ENCODE assay signal across 23 cellular contexts in genomic region chr3:15808679-15809078, GRCh38. TPM values are rescaled to one million over a fixed set of nuclear protein-coding genes. Genes with fewer than 3 reads are reported as not detected.
A peak's percentile ranks its signal among the peaks of the same experiment; 100 is the strongest.
DNase-seq lines count a peak whose midpoint lies in the region; ATAC-seq and TF ChIP-seq lines count a peak whose summit lies in the region.
"Had no signal": no experiment of that assay in that cellular context is flagged by ENCODE, and none has a peak within 500 bp of the region (broad histone marks: within the 10 kb centered on the region; RNA-seq: fewer than 3 reads in every experiment).

No MANE protein-coding gene starts in this region.

- no peak overlapping the region for H3K9ac ChIP-seq in IMR-90 (ENCODE audit: low read depth, low read length)
- H3K9ac ChIP-seq in Karpas-422 (ENCODE audit: low read length), result no peak overlapping the region
- H3K9ac ChIP-seq: KMS-11 had no signal

- dilution Hi-C loops in IMR-90 (cut with HindIII; ENCODE audit: low sequenced_read_pairs, unreplicated experiment), result no loop called here

- H4K91ac ChIP-seq in IMR-90 (ENCODE audit: insufficient read depth, low read depth, low read length), result no peak overlapping the region

- peaks cover 97% of the 10 kb centered on the region for H3K79me2 ChIP-seq in Karpas-422 (ENCODE audit: low read length)

- no peak overlapping the region for H4K8ac ChIP-seq in IMR-90 (ENCODE audit: low read depth in 2 of 2, low read length in 2 of 2)

- peaks cover 3% of the 10 kb centered on the region; the same call in 1 of the 2 replicates for H3K4me1 ChIP-seq in IMR-90 (ENCODE audit: control insufficient read depth, insufficient read depth, low read length)
- H3K4me1 ChIP-seq in Karpas-422 (ENCODE audit: low read length), result peaks cover 92% of the 10 kb centered on the region
- H3K4me1 ChIP-seq in psoas muscle, result peaks cover 27% of the 10 kb centered on the region
- H3K4me1 ChIP-seq in esophagus squamous epithelium, result peaks cover 0 to 29% (median 0%) of the 10 kb centered on the region in 3 donors
- H3K4me1 ChIP-seq: HAP-1 had no signal

- no peak overlapping the region for H3K4me3 ChIP-seq in IMR-90 (ENCODE audit: insufficient read depth, low read depth, low read length)
- no peak overlapping the region for H3K4me3 ChIP-seq in Karpas-422 (ENCODE audit: low read length)
- no peak overlapping the region for H3K4me3 ChIP-seq in psoas muscle
- no peak overlapping the region for H3K4me3 ChIP-seq in esophagus squamous epithelium
- H3K4me3 ChIP-seq: HAP-1 had no signal

- H2AK5ac ChIP-seq in IMR-90 (ENCODE audit: low read depth, low read length), result no peak overlapping the region

- H3K4me3 Mint-ChIP-seq in activated T-helper 17 cell treated with anti-CD3 and anti-CD28 coated beads, Interleukin-2, amount 50 U/mL, for 72 hours, result no peak overlapping the region
- no peak overlapping the region for H3K4me3 Mint-ChIP-seq in stimulated activated memory B cell treated with anti-CD40 and anti-IgM and Interleukin-4, amounts not matched to agents 10 μg/mL and 1 μg/mL and 100 μg/mL, for 72 hours
- H3K4me3 Mint-ChIP-seq: B cell; CD8-positive, alpha-beta memory T cell; HFFc6 had no signal

- in situ Hi-C loops in IMR-90 (cut with MboI; ENCODE audit: low sequenced_read_pairs), result loop anchor here (10.0 kb wide), 1 partner anchor 164 kb away; no protein-coding TSS in a partner anchor

- no peak for ATAC-seq in IMR-90 (ENCODE audit: low read depth)
- no peak for ATAC-seq in activated T-helper 17 cell treated with anti-CD3 and anti-CD28 coated beads, Interleukin-2, amount 50 U/mL, for 72 hours (replicated peaks)
- ATAC-seq in stimulated activated memory B cell treated with anti-CD40 and anti-IgM and Interleukin-4, amounts not matched to agents 10 μg/mL and 1 μg/mL and 100 μg/mL, for 72 hours, result no peak
- no peak for ATAC-seq in psoas muscle

- no peak overlapping the region for H2BK15ac ChIP-seq in IMR-90 (ENCODE audit: low read depth, low read length)

- H3K9me3 ChIP-seq in IMR-90 (ENCODE audit: control insufficient read depth, insufficient read depth, low read length) (no peaks in the 10 kb centered on the region), Karpas-422 (ENCODE audit: low read length) (no peaks in the 10 kb centered on the region), psoas muscle (no peaks in the 10 kb centered on the region), esophagus squamous epithelium (no peaks in the 10 kb centered on the region)
- H3K9me3 ChIP-seq: HAP-1 had no signal

- no peak for TF ChIP-seq POLR2A in IMR-90 (IDR thresholded peaks at IDR 0.05; ENCODE audit: low read depth, low read length)
- TF ChIP-seq POLR2A in esophagus squamous epithelium (IDR thresholded peaks at IDR 0.05), result no peak

- TF ChIP-seq RAD21 in IMR-90 (IDR thresholded peaks at IDR 0.05; ENCODE audit: low read length), result no peak

- H3K4me2 ChIP-seq in IMR-90 (ENCODE audit: low read depth, low read length), result no peak overlapping the region
- no peak overlapping the region for H3K4me2 ChIP-seq in Karpas-422 (ENCODE audit: low read depth, low read length, poor library complexity, severe bottlenecking)

- H2AFZ ChIP-seq in IMR-90 (replicated peaks; ENCODE audit: low read length, poor library complexity) (no peak overlapping the region), Karpas-422 (ENCODE audit: low read length) (no peak overlapping the region)

- no peaks in the 10 kb centered on the region for H3K9me3 Mint-ChIP-seq in activated T-helper 17 cell treated with anti-CD3 and anti-CD28 coated beads, Interleukin-2, amount 50 U/mL, for 72 hours
- no peaks in the 10 kb centered on the region for H3K9me3 Mint-ChIP-seq in stimulated activated memory B cell treated with anti-CD40 and anti-IgM and Interleukin-4, amounts not matched to agents 10 μg/mL and 1 μg/mL and 100 μg/mL, for 72 hours
- H3K9me3 Mint-ChIP-seq: CD8-positive, alpha-beta memory T cell; HFFc6 had no signal

- peaks cover 36 to 44% of the 10 kb centered on the region in 2 experiments for H3K79me1 ChIP-seq in IMR-90 (ENCODE audit: low read depth in 1 of 2, low read length in 2 of 2)

- POLR2A ChIA-PET in IMR-90 (lab: Charles Lee; ENCODE audit: unreplicated experiment), result interaction anchor here (1.7 kb wide), 1 partner anchor 11 kb away, joined by 4 read pairs; the partner anchor contains the start of gene ANKRD28

- H2BK20ac ChIP-seq in IMR-90 (ENCODE audit: low read depth, low read length), result no peak overlapping the region

- H3K27ac ChIP-seq in IMR-90 (ENCODE audit: insufficient read depth, low read length) (no peak overlapping the region), Karpas-422 (ENCODE audit: low read length) (peak overlapping the region; percentile 86), psoas muscle (no peak overlapping the region), esophagus squamous epithelium (no peak overlapping the region)
- H3K27ac ChIP-seq: C4-2B, KMS-11 had no signal

- no peaks in the 10 kb centered on the region for H3K27me3 Mint-ChIP-seq in activated T-helper 17 cell treated with anti-CD3 and anti-CD28 coated beads, Interleukin-2, amount 50 U/mL, for 72 hours
- H3K27me3 Mint-ChIP-seq in stimulated activated memory B cell treated with anti-CD40 and anti-IgM and Interleukin-4, amounts not matched to agents 10 μg/mL and 1 μg/mL and 100 μg/mL, for 72 hours, result no peaks in the 10 kb centered on the region
- H3K27me3 Mint-ChIP-seq: B cell; CD8-positive, alpha-beta memory T cell had no signal

- WGBS in IMR-90 (ENCODE audit: extremely low coverage in 2 of 2, insufficient read length in 1 of 2), 2 experiments, result no CpG with 5 or more reads among the region's 2 CpGs
- WGBS in psoas muscle, 3 donors, result 97 to 100% (median 98%) methylated on average over 2 of the region's 2 CpGs
- WGBS in esophagus squamous epithelium, 2 donors, result 98 to 100% methylated on average over 2 of the region's 2 CpGs

- H3K4me1 Mint-ChIP-seq in activated T-helper 17 cell treated with anti-CD3 and anti-CD28 coated beads, Interleukin-2, amount 50 U/mL, for 72 hours, result peaks cover 23% of the 10 kb centered on the region
- peaks cover 37% of the 10 kb centered on the region for H3K4me1 Mint-ChIP-seq in stimulated activated memory B cell treated with anti-CD40 and anti-IgM and Interleukin-4, amounts not matched to agents 10 μg/mL and 1 μg/mL and 100 μg/mL, for 72 hours

- H3K36me3 Mint-ChIP-seq in activated T-helper 17 cell treated with anti-CD3 and anti-CD28 coated beads, Interleukin-2, amount 50 U/mL, for 72 hours (ENCODE audit: low read depth), result no peaks in the 10 kb centered on the region
- H3K36me3 Mint-ChIP-seq in stimulated activated memory B cell treated with anti-CD40 and anti-IgM and Interleukin-4, amounts not matched to agents 10 μg/mL and 1 μg/mL and 100 μg/mL, for 72 hours, result no peaks in the 10 kb centered on the region

- H3K36me3 ChIP-seq in IMR-90 (ENCODE audit: control insufficient read depth, insufficient read depth, low read length) (no peaks in the 10 kb centered on the region), Karpas-422 (ENCODE audit: insufficient read depth, low read length) (no peaks in the 10 kb centered on the region; the same call in 1 of the 2 replicates), psoas muscle (ENCODE audit: insufficient read depth in 1 of 2, low read depth in 1 of 2) (no peaks in the 10 kb centered on the region), esophagus squamous epithelium (no peaks in the 10 kb centered on the region)
- H3K36me3 ChIP-seq: HAP-1 had no signal

- no peak for DNase-seq in IMR-90
- DNase-seq in Karpas-422, result no peak
- no peak for DNase-seq in psoas muscle
- no peak for DNase-seq in dermis blood vessel endothelial cell
- no peak for DNase-seq in esophagus squamous epithelium (lab: John Stamatoyannopoulos, UW)
- DNase-seq: CD8-positive, alpha-beta memory T cell; DMS 273 treated with DMSO at 0.1 percent for 48 hours; DMS79; EL; GDM1; GOT3; HFFc6; NCI-H2029; NCI-H446 treated with DMSO at 0.1 percent for 48 hours; NCI-H526; NCI-H82; SHP77 treated with DMSO at 0.1 percent for 48 hours had no signal

- H3K18ac ChIP-seq in IMR-90 (ENCODE audit: low read depth, low read length), result no peak overlapping the region

- intact Hi-C loops in IMR-90 (cut with micrococcal nuclease) (no loop called here), psoas muscle (cut with DNase I) (no loop called here), esophagus squamous epithelium (cut with DNase I) (no loop called here)

- no peaks in the 10 kb centered on the region for H3K9me2 ChIP-seq in Karpas-422 (replicated peaks; ENCODE audit: insufficient read depth, low read length)

- H3K56ac ChIP-seq in IMR-90 (ENCODE audit: extremely low read depth, insufficient read depth, low read length), result no peak overlapping the region

- H4K20me1 ChIP-seq in IMR-90 (ENCODE audit: insufficient read depth, low read length) (no peaks in the 10 kb centered on the region), Karpas-422 (ENCODE audit: insufficient read depth, low read depth, low read length) (no peaks in the 10 kb centered on the region)

- H3K23ac ChIP-seq in IMR-90 (ENCODE audit: low read depth, low read length), result no peak overlapping the region

- H4K5ac ChIP-seq in IMR-90 (ENCODE audit: low read depth, low read length), result no peak overlapping the region

- H2AK9ac ChIP-seq in IMR-90 (replicated peaks; ENCODE audit: low read depth, low read length, poor library complexity), result no peak overlapping the region

- H3K4ac ChIP-seq in IMR-90 (ENCODE audit: low read depth, low read length), result no peak overlapping the region

- H3K9me1 ChIP-seq in IMR-90 (ENCODE audit: insufficient read depth, low read length), result peaks cover 5% of the 10 kb centered on the region

- H3K14ac ChIP-seq in IMR-90 (replicated peaks; ENCODE audit: low read depth, low read length), result no peak overlapping the region

- no peak overlapping the region for H2BK5ac ChIP-seq in IMR-90 (ENCODE audit: low read depth, low read length, poor library complexity, severe bottlenecking)

- H2BK120ac ChIP-seq in IMR-90 (ENCODE audit: low read depth, low read length), result no peak overlapping the region

- no TSS peak for BruUV-seq in IMR-90 (replicated peaks; lab: Mats Ljungman, UMichigan)

- no peaks in the 10 kb centered on the region for H3K27me3 ChIP-seq in IMR-90 (ENCODE audit: control insufficient read depth, insufficient read depth, low read length)
- no peaks in the 10 kb centered on the region for H3K27me3 ChIP-seq in Karpas-422 (ENCODE audit: low read length)
- no peaks in the 10 kb centered on the region for H3K27me3 ChIP-seq in psoas muscle (ENCODE audit: insufficient read depth in 3 of 3, low read length in 2 of 3)
- H3K27me3 ChIP-seq in esophagus squamous epithelium, result no peaks in the 10 kb centered on the region

- CTCF ChIA-PET in IMR-90 (lab: Yijun Ruan, JAX), result interaction anchor here (0.7 kb wide), 1 partner anchor 194 kb away, joined by 3 read pairs; no protein-coding TSS in a partner anchor

- peak overlapping the region; percentile 5 for H3K27ac Mint-ChIP-seq in activated T-helper 17 cell treated with anti-CD3 and anti-CD28 coated beads, Interleukin-2, amount 50 U/mL, for 72 hours
- peak overlapping the region; percentile 13 for H3K27ac Mint-ChIP-seq in stimulated activated memory B cell treated with anti-CD40 and anti-IgM and Interleukin-4, amounts not matched to agents 10 μg/mL and 1 μg/mL and 100 μg/mL, for 72 hours
- H3K27ac Mint-ChIP-seq: B cell, HFFc6 had no signal

- no peak for TF ChIP-seq CTCF in IMR-90 (conservative IDR thresholded peaks at IDR 0.05; ENCODE audit: low read depth, low read length)
- no peak for TF ChIP-seq CTCF in psoas muscle (IDR thresholded peaks at IDR 0.05)
- no peak for TF ChIP-seq CTCF in esophagus squamous epithelium (IDR thresholded peaks at IDR 0.05)

RNA-seq across cellular contexts. Expression of gene ANKRD28, which starts 10.9 kb away (rescaled TPM):
- total RNA-seq in IMR-90 (2012; rRNA removed), result 211 and 223 TPM in 2 replicates
- 39.2 and 52.6 TPM in 2 replicates for polyA plus RNA-seq in IMR-90 (2012; rRNA removed)
- 14.2 and 22.7 TPM in 2 replicates for polyA plus RNA-seq in IMR-90 (2012; cell fraction: cytosol; rRNA removed)
- polyA plus RNA-seq in IMR-90 (2012; cell fraction: nucleus; rRNA removed; ENCODE audit: low replicate concordance), result 23.2 and 164 TPM in 2 replicates
- total RNA-seq in Karpas-422 (2014; rRNA removed; shearing (Covaris generic); ENCODE audit: low replicate concordance), result 70.3 and 113 TPM in 2 replicates
- 10 to 100 TPM; 54.5 to 69.3 TPM for total RNA-seq in activated T-helper 17 cell treated with anti-CD3 and anti-CD28 coated beads, Interleukin-2, amount 50 U/mL, for 72 hours
- 10 to 100 TPM; 40.8 to 90.8 (median 76.8) TPM for total RNA-seq in psoas muscle
- 10 to 100 TPM; 32.4 to 72.4 (median 34.4) TPM for polyA plus RNA-seq in psoas muscle
- total RNA-seq in dermis blood vessel endothelial cell, result 108 and 126 TPM in 2 replicates
- 10 to 100 TPM; 20.8 to 49.6 (median 31.8) TPM for total RNA-seq in esophagus squamous epithelium
